Comparison of ENCODE assay signal across 9 cellular contexts in genomic region chr10:102782698-102783540, GRCh38. TPM values are rescaled to one million over a fixed set of nuclear protein-coding genes. Genes with fewer than 3 reads are reported as not detected.
DNase-seq lines count a peak whose midpoint lies in the region; ATAC-seq and TF ChIP-seq lines count a peak whose summit lies in the region.
"Had no signal": no experiment of that assay in that cellular context is flagged by ENCODE, and none has a peak within 500 bp of the region (broad histone marks: within the 10 kb centered on the region; RNA-seq: fewer than 3 reads in every experiment).

No MANE protein-coding gene starts in this region.

- POLR2A ChIA-PET in PC-3 (lab: Charles Lee; ENCODE audit: unreplicated experiment): no interaction called here

- TF ChIP-seq CTCF in PC-3 (conservative IDR thresholded peaks at IDR 0.05; ENCODE audit: low read depth, low read length): no peak
- TF ChIP-seq CTCF in mucosa of descending colon (IDR thresholded peaks at IDR 0.05): no peak
- no peak for TF ChIP-seq CTCF in tibial nerve (IDR thresholded peaks at IDR 0.05)

- H2AFZ ChIP-seq in PC-3 (ENCODE audit: low read length): no peak overlapping the region

- TF ChIP-seq POLR2A in tibial nerve (IDR thresholded peaks at IDR 0.05): no peak

- peak overlapping the region in 1 of 2 donors; percentile 42 for H3K4me3 Mint-ChIP-seq in effector memory CD8-positive, alpha-beta T cell

- DNase-seq in PC-3 (no peak), mucosa of descending colon (peak in 2 of 3 donors; percentile 31 to 60), tibial nerve (ENCODE audit: low spot score in 2 of 2) (peak; percentile 48 to 75), NCI-H2196 treated with DMSO at 0.1 percent for 48 hours (lab: John Stamatoyannopoulos, UW; ENCODE audit: unreplicated experiment) (no peak), iPS-NIHi11 (ENCODE audit: low spot score) (no peak)
- no peak for DNase-seq in effector memory CD8-positive, alpha-beta T cell
- no peak for DNase-seq in activated CD8-positive, alpha-beta memory T cell treated with anti-CD3 and anti-CD28 coated beads, Interleukin-2, amount 50 U/mL, for 4 hours
- DNase-seq: KG1 had no signal

- no TSS peak for BruUV-seq in PC-3 (replicated peaks; lab: Mats Ljungman, UMichigan)

- peak in 1 of 2 donors; percentile 84 for TF ChIP-seq EP300 in tibial nerve (IDR thresholded peaks at IDR 0.05)

- intact Hi-C loops in PC-3 (cut with micrococcal nuclease) (no loop called here), mucosa of descending colon (cut with DNase I, micrococcal nuclease) (no loop called here)

- H3K9me3 Mint-ChIP-seq in effector memory CD8-positive, alpha-beta T cell: no peaks in the 10 kb centered on the region

- H3F3A ChIP-seq in PC-3 (ENCODE audit: low read length, unreplicated experiment): no peaks in the 10 kb centered on the region

- H3K27me3 ChIP-seq in PC-3 (ENCODE audit: low read length) (no peaks in the 10 kb centered on the region), tibial nerve (no peaks in the 10 kb centered on the region)

- peaks cover 12% of the 10 kb centered on the region for H3K36me3 Mint-ChIP-seq in effector memory CD8-positive, alpha-beta T cell (ENCODE audit: insufficient read depth)

- no peaks in the 10 kb centered on the region for H3K9me3 ChIP-seq in PC-3 (ENCODE audit: low read length)
- H3K9me3 ChIP-seq in mucosa of descending colon: no peaks in the 10 kb centered on the region
- H3K9me3 ChIP-seq in tibial nerve: no peaks in the 10 kb centered on the region

- H3K4me2 ChIP-seq in PC-3 (ENCODE audit: low read length): peak overlapping the region; percentile 3; the same call in 1 of the 2 replicates

- H3K79me2 ChIP-seq in PC-3 (ENCODE audit: low read length): no peaks in the 10 kb centered on the region; the same call in 1 of the 2 replicates

- ATAC-seq in PC-3 (no peak), mucosa of descending colon (peak; percentile 47)
- no peak for ATAC-seq in effector memory CD8-positive, alpha-beta T cell (replicated peaks)

- no peak overlapping the region for H3K9ac ChIP-seq in PC-3 (ENCODE audit: low read length)

- H3K4me1 ChIP-seq in PC-3 (ENCODE audit: insufficient read depth, low read length) (peaks cover 17% of the 10 kb centered on the region; the same call in 1 of the 2 replicates), mucosa of descending colon (ENCODE audit: low read depth) (peaks cover 5% of the 10 kb centered on the region), tibial nerve (peaks cover 0 to 95% (median 74%) of the 10 kb centered on the region in 4 donors)

- 20 to 22% methylated on average over 18 of the region's 18 CpGs for WGBS in tibial nerve, 2 donors

- H3K4me1 Mint-ChIP-seq in effector memory CD8-positive, alpha-beta T cell (ENCODE audit: low read depth in 2 of 2): peaks cover 57 to 69% of the 10 kb centered on the region in 2 donors

- H3K36me3 ChIP-seq in PC-3 (ENCODE audit: low read depth, low read length) (no peaks in the 10 kb centered on the region), mucosa of descending colon (ENCODE audit: low read depth) (no peaks in the 10 kb centered on the region), tibial nerve (no peaks in the 10 kb centered on the region)

- CTCF ChIA-PET in PC-3 (lab: Charles Lee): interaction anchor here (0.5 kb wide), 1 partner anchor 36 kb away, joined by 4 read pairs; no protein-coding TSS in a partner anchor

- H3K9me2 ChIP-seq in PC-3 (replicated peaks; ENCODE audit: low read length): no peaks in the 10 kb centered on the region

- peak overlapping the region; percentile 70 to 88 for H3K27ac Mint-ChIP-seq in effector memory CD8-positive, alpha-beta T cell

- H4K20me1 ChIP-seq in PC-3 (ENCODE audit: low read length): no peaks in the 10 kb centered on the region

- H3K27ac ChIP-seq in PC-3 (ENCODE audit: low read length): no peak overlapping the region
- H3K27ac ChIP-seq in tibial nerve: peak overlapping the region; percentile 43 to 97 (median 83)

- H3K4me3 ChIP-seq in PC-3 (ENCODE audit: low read length) (no peak overlapping the region), mucosa of descending colon (no peak overlapping the region), tibial nerve (peak overlapping the region in 1 of 4 donors; percentile 7)

- no peaks in the 10 kb centered on the region for H3K27me3 Mint-ChIP-seq in effector memory CD8-positive, alpha-beta T cell

RNA-seq across cellular contexts. Expression of gene WBP1L, which starts 39.2 kb away (rescaled TPM):
- total RNA-seq in PC-3 (2014; rRNA removed) (23.8 and 24.6 TPM in 2 replicates), mucosa of descending colon (10 to 100 TPM; 38.9 to 61.3 (median 51.0) TPM), tibial nerve (100 to 1,000 TPM in 3 of 4 donors, 10 to 100 TPM in 1; 89.4 to 191 (median 158) TPM)

RNA-seq across cellular contexts. Expression of gene CYP17A1, which starts 54.3 kb away (rescaled TPM):
- total RNA-seq in PC-3 (2014; rRNA removed): not detected in 2 replicates
- total RNA-seq in mucosa of descending colon: under 1 TPM in 1 of 3 donors, not detected in 2; 0.96 TPM
- total RNA-seq in tibial nerve: not detected
- total RNA-seq: activated CD8-positive, alpha-beta memory T cell treated with anti-CD3 and anti-CD28 coated beads for 36 hours had no signal

Comparison
In these comparisons a context has a peak if more than half of its experiments do, and no peak if none do; other contexts are left out.
1. DNase-seq: peak in mucosa of descending colon (2 of 3) and tibial nerve (2 of 2); none in PC-3 (single experiment), effector memory CD8-positive, alpha-beta T cell (0 of 3), NCI-H2196 treated with DMSO at 0.1 percent for 48 hours (single experiment), iPS-NIHi11 (single experiment) and activated CD8-positive, alpha-beta memory T cell treated with anti-CD3 and anti-CD28 coated beads, Interleukin-2, amount 50 U/mL, for 4 hours (single experiment).